ENCODE assay signal across 8 cellular contexts in genomic region chr7:84195295-84196006, GRCh38. TPM values are rescaled to one million over a fixed set of nuclear protein-coding genes. Genes with fewer than 3 reads are reported as not detected.
A peak's percentile ranks its signal among the peaks of the same experiment; 100 is the strongest.
DNase-seq lines count a peak whose midpoint lies in the region; ATAC-seq and TF ChIP-seq lines count a peak whose summit lies in the region.

No MANE protein-coding gene starts in this region.

- DNase-seq in SW480 (ENCODE audit: low spot score) (peak; percentile 51), fibroblast of the aortic adventitia (ENCODE audit: low read depth) (no peak), retinal pigment epithelial cell (ENCODE audit: low read depth) (no peak), NCI-H226 (no peak), HuH-7 (ENCODE audit: low spot score) (no peak), anterior cingulate cortex (lab: John Stamatoyannopoulos, UW) (no peak)

- ATAC-seq in GM18511 (IDR thresholded peaks at IDR 0.05; ENCODE audit: unreplicated experiment) (peak; percentile 13), HG03521 (IDR thresholded peaks at IDR 0.05; ENCODE audit: unreplicated experiment) (no peak)

- TF ChIP-seq CTCF in fibroblast of the aortic adventitia (IDR thresholded peaks at IDR 0.05; ENCODE audit: insufficient read depth, low read length) (no peak), retinal pigment epithelial cell (conservative IDR thresholded peaks at IDR 0.05; ENCODE audit: low read depth, low read length) (no peak)

- H3K4me3 ChIP-seq in fibroblast of the aortic adventitia (ENCODE audit: low read depth, low read length): peak overlapping the region; percentile 67
- peak overlapping the region; percentile 77 for H3K4me3 ChIP-seq in retinal pigment epithelial cell (ENCODE audit: low read length)

RNA-seq across cellular contexts. Expression of gene SEMA3A, which starts 0.9 kb away (rescaled TPM):
- total RNA-seq in fibroblast of the aortic adventitia (ENCODE audit: low replicate concordance): 1.6 and 118 TPM in 2 replicates
